In the genomic region with DNA sequence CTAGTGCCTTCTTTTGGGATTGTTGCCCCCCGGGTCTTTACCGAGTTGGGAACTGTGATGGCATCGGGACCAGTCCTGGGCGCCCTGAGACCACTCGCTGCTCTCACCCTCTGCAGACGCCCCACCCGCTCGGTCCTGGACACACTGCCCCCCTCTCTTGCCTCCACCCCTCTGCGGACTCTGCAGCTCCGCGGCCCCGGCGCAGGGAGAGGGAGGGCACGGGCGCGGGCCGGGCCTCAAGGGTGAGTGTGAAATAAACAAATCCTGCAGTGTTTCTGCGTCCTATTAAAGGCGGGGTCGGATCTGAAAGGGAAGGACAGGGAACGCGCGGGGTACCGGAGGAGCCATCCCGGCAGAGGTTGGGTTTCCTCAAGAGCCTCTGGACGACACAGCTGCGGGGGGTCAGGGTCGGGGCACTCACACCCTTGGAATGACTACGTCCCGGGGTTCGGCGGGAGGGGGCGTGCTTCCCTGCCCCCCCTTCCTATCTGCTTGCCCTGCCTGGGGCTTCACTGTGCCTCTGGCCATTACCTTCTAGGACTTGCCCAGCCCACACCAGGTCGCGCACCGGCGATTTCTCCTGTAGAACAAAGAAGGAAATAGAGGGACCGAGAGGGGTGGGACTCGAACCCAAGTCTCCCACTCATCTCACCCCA, we compare ENCODE assay signal across 9 cellular contexts. TPM values are rescaled to one million over a fixed set of nuclear protein-coding genes. Genes with fewer than 3 reads are reported as not detected.
A peak's percentile ranks its signal among the peaks of the same experiment; 100 is the strongest.
DNase-seq lines count a peak whose midpoint lies in the region; ATAC-seq and TF ChIP-seq lines count a peak whose summit lies in the region.
"Had no signal": no experiment of that assay in that cellular context is flagged by ENCODE, and none has a peak within 500 bp of the region (broad histone marks: within the 10 kb centered on the region; RNA-seq: fewer than 3 reads in every experiment).

No MANE protein-coding gene starts in this region.

- no peak for ATAC-seq in effector memory CD8-positive, alpha-beta T cell (replicated peaks)
- ATAC-seq in HG03039 (IDR thresholded peaks at IDR 0.05; ENCODE audit: unreplicated experiment) (no peak), HG02938 (IDR thresholded peaks at IDR 0.05; ENCODE audit: unreplicated experiment) (no peak)

- H3K4me3 ChIP-seq in BJ (ENCODE audit: low read depth, low read length) = peak overlapping the region; percentile 9
- peak overlapping the region; percentile 35 for H3K4me3 ChIP-seq in LNCaP clone FGC (ENCODE audit: low read depth, low read length)
- H3K4me3 ChIP-seq: body of pancreas had no signal

- peaks cover 3 to 21% of the 10 kb centered on the region in 2 donors for H3K4me1 Mint-ChIP-seq in effector memory CD8-positive, alpha-beta T cell (ENCODE audit: low read depth in 2 of 2)
- peaks cover 3% of the 10 kb centered on the region for H3K4me1 Mint-ChIP-seq in nephron progenitor cell

- H3K9me3 Mint-ChIP-seq in effector memory CD8-positive, alpha-beta T cell = no peaks in the 10 kb centered on the region
- H3K9me3 Mint-ChIP-seq in nephron progenitor cell = peaks cover 4% of the 10 kb centered on the region

- CTCF ChIA-PET in BJ (lab: Yijun Ruan, JAX) = interaction anchor here (0.9 to 7.1 kb wide), 2 partner anchors 9 to 11 kb away, joined by 3 to 36 read pairs; no protein-coding TSS in a partner anchor

- H3K27ac Mint-ChIP-seq in effector memory CD8-positive, alpha-beta T cell = peak overlapping the region in 1 of 2 donors; percentile 17
- no peak overlapping the region for H3K27ac Mint-ChIP-seq in nephron progenitor cell

- POLR2A ChIA-PET in BJ (lab: Charles Lee) = no interaction called here

- peaks cover 18% of the 10 kb centered on the region for H3K27me3 ChIP-seq in BJ (ENCODE audit: control insufficient read depth, insufficient read depth, low read length)
- H3K27me3 ChIP-seq: body of pancreas had no signal

- DNase-seq in BJ (ENCODE audit: low read depth) (no peak), LNCaP clone FGC (ENCODE audit: low read depth) (no peak), nephron progenitor cell (no peak), germinal center (ENCODE audit: low spot score) (no peak)
- no peak for DNase-seq in effector memory CD8-positive, alpha-beta T cell
- DNase-seq in activated CD4-positive, alpha-beta T cell treated with anti-CD3 and anti-CD28 coated beads for 4 hours = no peak

- H3K36me3 Mint-ChIP-seq in effector memory CD8-positive, alpha-beta T cell (ENCODE audit: insufficient read depth) = peaks cover 27% of the 10 kb centered on the region
- no peaks in the 10 kb centered on the region for H3K36me3 Mint-ChIP-seq in nephron progenitor cell (ENCODE audit: low read depth)

- no peaks in the 10 kb centered on the region for H3K36me3 ChIP-seq in BJ (ENCODE audit: control insufficient read depth, insufficient read depth, low read length)

- no peak for TF ChIP-seq CTCF in BJ (IDR thresholded peaks at IDR 0.05; ENCODE audit: insufficient read depth, low read depth, low read length)
- no peak for TF ChIP-seq CTCF in LNCaP clone FGC (IDR thresholded peaks at IDR 0.05; ENCODE audit: control insufficient read depth, extremely low read depth, insufficient read depth)
- TF ChIP-seq CTCF in nephron progenitor cell (IDR thresholded peaks at IDR 0.05) = no peak

- H3K4me3 Mint-ChIP-seq in effector memory CD8-positive, alpha-beta T cell = peak overlapping the region; percentile 54 to 65
- H3K4me3 Mint-ChIP-seq in nephron progenitor cell = peak overlapping the region; percentile 55

- peaks cover 30 to 64% of the 10 kb centered on the region in 2 donors for H3K27me3 Mint-ChIP-seq in effector memory CD8-positive, alpha-beta T cell
- H3K27me3 Mint-ChIP-seq in nephron progenitor cell (ENCODE audit: low read depth, poor library complexity) = peaks cover 99% of the 10 kb centered on the region

RNA-seq across cellular contexts. Expression of a gene that starts 0.5 kb away (rescaled TPM):
- polyA plus RNA-seq in BJ (2011; rRNA removed) = 3.2 and 4.1 TPM in 2 replicates
- 2.4 and 3.9 TPM in 2 replicates for polyA minus RNA-seq in BJ (2011; rRNA and poly(A)+ RNA removed)

RNA-seq across cellular contexts. Expression of a gene that starts 4.3 kb away (rescaled TPM):
- 4.1 and 5.7 TPM in 2 replicates for polyA plus RNA-seq in BJ (2011; rRNA removed)
- polyA minus RNA-seq in BJ (2011; rRNA and poly(A)+ RNA removed) = 1.1 and 1.4 TPM in 2 replicates

RNA-seq across cellular contexts. Expression of a gene that starts 4.3 kb away (rescaled TPM):
- polyA plus RNA-seq in BJ (2011; rRNA removed) = 11.1 and 18.6 TPM in 2 replicates
- polyA minus RNA-seq in BJ (2011; rRNA and poly(A)+ RNA removed) = 3.7 and 6.2 TPM in 2 replicates

RNA-seq across cellular contexts. Expression of a gene that starts 6.3 kb away (rescaled TPM):
- 12.7 and 14.7 TPM in 2 replicates for polyA plus RNA-seq in BJ (2011; rRNA removed)
- 3.2 and 4.7 TPM in 2 replicates for polyA minus RNA-seq in BJ (2011; rRNA and poly(A)+ RNA removed)

RNA-seq across cellular contexts. Expression of a gene that starts 13.2 kb away (rescaled TPM):
- 25.7 and 34.9 TPM in 2 replicates for polyA plus RNA-seq in BJ (2011; rRNA removed)
- polyA minus RNA-seq in BJ (2011; rRNA and poly(A)+ RNA removed) = 17.4 and 21.5 TPM in 2 replicates
